ENCODE assay signal across 8 cellular contexts in the genomic region with DNA sequence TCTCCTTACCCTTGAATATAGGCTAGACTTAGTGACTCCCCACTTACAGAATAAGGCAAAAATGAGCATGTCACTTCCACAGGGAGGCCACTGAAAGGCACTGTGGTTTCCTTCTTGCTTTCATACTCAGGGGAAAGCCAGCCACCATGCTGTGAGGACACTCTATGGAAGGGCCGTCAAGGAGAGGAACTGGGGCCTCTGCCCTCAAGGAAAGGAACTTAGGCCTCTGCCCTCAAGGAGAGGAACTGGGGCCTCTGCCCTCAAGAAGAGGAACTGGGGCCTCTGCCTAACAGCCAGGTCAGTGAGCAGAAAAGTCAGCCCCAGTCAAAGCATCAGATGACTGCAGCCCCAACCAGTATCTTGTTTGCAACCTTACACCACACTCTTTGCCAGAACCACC.
DNase-seq lines count a peak whose midpoint lies in the region; ATAC-seq lines count a peak whose summit lies in the region.

No MANE protein-coding gene starts in this region.

- ATAC-seq in HG02610 (IDR thresholded peaks at IDR 0.05; ENCODE audit: unreplicated experiment), result peak; percentile 94

- intact Hi-C loops in head of caudate nucleus (cut with DNase I), result no loop called here

- DNase-seq in DMS 273 (lab: John Stamatoyannopoulos, UW; ENCODE audit: unreplicated experiment) (peak; percentile 41), DMS 273 treated with DMSO at 0.1 percent for 48 hours (lab: John Stamatoyannopoulos, UW) (no peak), MV-4-11 (lab: John Stamatoyannopoulos, UW) (peak; percentile 100), head of caudate nucleus (peak in 35 of 42 donors; percentile 3 to 64 (median 28)), NCI-H748 (lab: John Stamatoyannopoulos, UW; ENCODE audit: unreplicated experiment) (no peak), AG08395 (ENCODE audit: low spot score) (no peak), NCI-H2171 treated with DMSO at 0.1 percent for 48 hours (lab: John Stamatoyannopoulos, UW) (no peak)

Comparison
In these comparisons a context has a peak if more than half of its experiments do, and no peak if none do; other contexts are left out.
1. DNase-seq: peak in DMS 273 (single experiment), MV-4-11 (single experiment) and head of caudate nucleus (35 of 42); none in DMS 273 treated with DMSO at 0.1 percent for 48 hours (single experiment), NCI-H748 (single experiment), AG08395 (single experiment) and NCI-H2171 treated with DMSO at 0.1 percent for 48 hours (single experiment).